In the genomic region with DNA sequence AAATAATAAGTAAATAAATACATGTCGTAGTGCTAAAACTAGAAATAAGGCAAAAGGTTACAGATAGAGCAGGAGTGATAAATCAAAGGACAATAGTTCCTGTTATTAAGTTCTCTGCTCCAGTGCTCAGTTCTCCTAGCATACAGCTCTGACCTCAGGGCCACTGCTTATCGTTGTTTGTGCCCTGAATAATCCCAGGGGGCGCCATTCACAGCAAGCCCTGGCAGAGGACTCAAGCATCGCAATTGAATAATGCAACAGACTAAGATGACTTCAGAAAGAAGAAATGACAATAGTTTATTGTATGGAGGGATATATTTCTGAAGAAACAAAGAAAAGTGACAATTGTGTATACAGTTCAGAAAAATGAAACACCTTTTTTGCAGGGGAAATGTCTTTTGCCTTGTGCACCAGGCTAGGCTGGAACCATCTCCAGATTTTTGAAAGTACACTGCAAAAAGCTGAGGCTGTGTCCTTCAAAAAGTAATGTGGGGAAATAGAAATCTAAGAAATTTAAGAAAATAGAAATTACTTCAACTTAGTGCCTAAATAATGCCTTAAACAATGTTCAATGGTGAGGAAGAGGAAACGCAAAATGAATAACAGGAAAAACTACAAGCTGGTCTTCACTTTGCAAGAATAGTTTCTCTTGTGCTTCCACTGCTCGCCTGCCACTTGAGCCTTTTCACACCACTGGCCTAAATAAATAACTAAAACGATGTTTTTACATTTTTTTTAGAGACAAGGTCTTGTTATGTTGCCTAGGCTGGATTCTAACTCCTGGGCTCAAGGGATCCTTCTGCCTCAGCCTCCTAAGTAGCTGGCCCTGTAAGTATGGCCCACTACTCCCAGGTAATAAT, we compare ENCODE assay signal across 8 cellular contexts. TPM values are rescaled to one million over a fixed set of nuclear protein-coding genes. Genes with fewer than 3 reads are reported as not detected.
DNase-seq lines count a peak whose midpoint lies in the region; ATAC-seq and TF ChIP-seq lines count a peak whose summit lies in the region.

No MANE protein-coding gene starts in this region.

- POLR2A ChIA-PET in HEK293T (lab: Yijun Ruan, JAX), result interaction anchor here (1.8 kb wide), 1 partner anchor 67 kb away, joined by 8 read pairs; a partner anchor contains a TSS
- POLR2A ChIA-PET in RWPE1 (lab: Yijun Ruan, JAX; ENCODE audit: low non-redundant PET), result interaction anchor here (0.6 kb wide), 1 partner anchor 1347 kb away, joined by 7 read pairs; no protein-coding TSS in a partner anchor

- no peak for TF ChIP-seq CTCF in RWPE1 (conservative IDR thresholded peaks at IDR 0.05; ENCODE audit: low read depth)

- H3K9me3 Mint-ChIP-seq in activated naive CD8-positive, alpha-beta T cell treated with anti-CD3 and anti-CD28 coated beads, Interleukin-2, amount 50 U/mL, for 24 hours, result no peaks in the 10 kb centered on the region
- no peaks in the 10 kb centered on the region for H3K9me3 Mint-ChIP-seq in stimulated activated naive B cell treated with anti-CD40 and anti-IgM and Interleukin-4, amounts not matched to agents 10 μg/mL and 1 μg/mL and 100 μg/mL, for 72 hours

- no peak overlapping the region for H3K27ac Mint-ChIP-seq in activated naive CD8-positive, alpha-beta T cell treated with anti-CD3 and anti-CD28 coated beads, Interleukin-2, amount 50 U/mL, for 24 hours
- no peak overlapping the region for H3K27ac Mint-ChIP-seq in stimulated activated naive B cell treated with anti-CD40 and anti-IgM and Interleukin-4, amounts not matched to agents 10 μg/mL and 1 μg/mL and 100 μg/mL, for 72 hours

- no peak overlapping the region for H3K27ac ChIP-seq in RWPE1

- peaks cover 8% of the 10 kb centered on the region for H3K4me1 Mint-ChIP-seq in activated naive CD8-positive, alpha-beta T cell treated with anti-CD3 and anti-CD28 coated beads, Interleukin-2, amount 50 U/mL, for 24 hours
- peaks cover 5 to 11% of the 10 kb centered on the region in 2 donors for H3K4me1 Mint-ChIP-seq in stimulated activated naive B cell treated with anti-CD40 and anti-IgM and Interleukin-4, amounts not matched to agents 10 μg/mL and 1 μg/mL and 100 μg/mL, for 72 hours

- peak; percentile 21 for DNase-seq in COLO668 (lab: John Stamatoyannopoulos, UW; ENCODE audit: unreplicated experiment)
- peak; percentile 61 for DNase-seq in HEK293T (ENCODE audit: extremely low spot score)
- DNase-seq in SK-MEL-5 (ENCODE audit: low read depth, low spot score), result peak; percentile 70
- DNase-seq in activated naive CD8-positive, alpha-beta T cell treated with anti-CD3 and anti-CD28 coated beads, Interleukin-2, amount 50 U/mL, for 24 hours, result peak; percentile 36
- peak; percentile 43 for DNase-seq in kidney tubule cell (ENCODE audit: low spot score)
- DNase-seq in stimulated activated naive B cell treated with anti-CD40 and anti-IgM and Interleukin-4, amounts not matched to agents 10 μg/mL and 1 μg/mL and 100 μg/mL, for 72 hours, result no peak
- no peak for DNase-seq in RWPE1 (ENCODE audit: low spot score)

- no peak overlapping the region for H3K4me3 Mint-ChIP-seq in activated naive CD8-positive, alpha-beta T cell treated with anti-CD3 and anti-CD28 coated beads, Interleukin-2, amount 50 U/mL, for 24 hours
- no peak overlapping the region for H3K4me3 Mint-ChIP-seq in stimulated activated naive B cell treated with anti-CD40 and anti-IgM and Interleukin-4, amounts not matched to agents 10 μg/mL and 1 μg/mL and 100 μg/mL, for 72 hours

- CTCF ChIA-PET in HEK293T (lab: Yijun Ruan, JAX), result interaction anchor here (0.6 to 2.0 kb wide), 14 partner anchors 9 to 632 kb away, joined by 3 to 13 read pairs (median 4); a partner anchor contains a TSS
- CTCF ChIA-PET in RWPE1 (lab: Yijun Ruan, JAX), result interaction anchor here (0.6 kb wide), 1 partner anchor 12 kb away, joined by 3 read pairs; no protein-coding TSS in a partner anchor

- no peak for ATAC-seq in activated naive CD8-positive, alpha-beta T cell treated with anti-CD3 and anti-CD28 coated beads, Interleukin-2, amount 50 U/mL, for 24 hours
- ATAC-seq in stimulated activated naive B cell treated with anti-CD40 and anti-IgM and Interleukin-4, amounts not matched to agents 10 μg/mL and 1 μg/mL and 100 μg/mL, for 72 hours (replicated peaks), result peak; percentile 57 to 74
- ATAC-seq in GM21423 (IDR thresholded peaks at IDR 0.05; ENCODE audit: unreplicated experiment), result no peak

- H3K27me3 Mint-ChIP-seq in activated naive CD8-positive, alpha-beta T cell treated with anti-CD3 and anti-CD28 coated beads, Interleukin-2, amount 50 U/mL, for 24 hours, result no peaks in the 10 kb centered on the region
- no peaks in the 10 kb centered on the region for H3K27me3 Mint-ChIP-seq in stimulated activated naive B cell treated with anti-CD40 and anti-IgM and Interleukin-4, amounts not matched to agents 10 μg/mL and 1 μg/mL and 100 μg/mL, for 72 hours

- no peaks in the 10 kb centered on the region for H3K36me3 Mint-ChIP-seq in activated naive CD8-positive, alpha-beta T cell treated with anti-CD3 and anti-CD28 coated beads, Interleukin-2, amount 50 U/mL, for 24 hours (ENCODE audit: low read depth)
- H3K36me3 Mint-ChIP-seq in stimulated activated naive B cell treated with anti-CD40 and anti-IgM and Interleukin-4, amounts not matched to agents 10 μg/mL and 1 μg/mL and 100 μg/mL, for 72 hours, result no peaks in the 10 kb centered on the region

- in situ Hi-C loops in SK-MEL-5 (cut with HindIII; ENCODE audit: low pct_unique_long_range_greater_than_20kb, low sequenced_read_pairs), result no loop called here

TF ChIP-seq in HEK293T, 16 proteins besides CTCF, POLR2A, EP300 and RAD21:
- no peak for TF ChIP-seq FOXK2 (IDR thresholded peaks at IDR 0.05)
- no peak for TF ChIP-seq NFRKB (IDR thresholded peaks at IDR 0.05)
- TF ChIP-seq L3MBTL2 (conservative IDR thresholded peaks at IDR 0.05), result no peak
- no peak for TF ChIP-seq ARNT (IDR thresholded peaks at IDR 0.05)
- no peak for TF ChIP-seq CTBP1 (IDR thresholded peaks at IDR 0.05; ENCODE audit: borderline replicate concordance)
- TF ChIP-seq SP1 (IDR thresholded peaks at IDR 0.05), result no peak
- TF ChIP-seq SUZ12 (IDR thresholded peaks at IDR 0.05), result no peak
- no peak for TF ChIP-seq ZNF384 (IDR thresholded peaks at IDR 0.05)

RNA-seq across cellular contexts. Expression of a gene that starts 19.0 kb away (rescaled TPM):
- total RNA-seq in SK-MEL-5 (2014; rRNA removed; shearing (Covaris generic)), result 7.0 and 8.5 TPM in 2 replicates
- 11.1 and 18.7 TPM in 2 replicates for polyA plus RNA-seq in SK-MEL-5 (2015; cell fraction: cytosol; rRNA removed)
- 6.3 and 8.1 TPM in 2 replicates for polyA plus RNA-seq in SK-MEL-5 (2015; cell fraction: nucleus; rRNA removed)

Comparison
In these comparisons a context has a peak if more than half of its experiments do, and no peak if none do; other contexts are left out.
1. DNase-seq: peak in COLO668 (single experiment), HEK293T (single experiment), SK-MEL-5 (single experiment), activated naive CD8-positive, alpha-beta T cell treated with anti-CD3 and anti-CD28 coated beads, Interleukin-2, amount 50 U/mL, for 24 hours (single experiment) and kidney tubule cell (single experiment); none in stimulated activated naive B cell treated with anti-CD40 and anti-IgM and Interleukin-4, amounts not matched to agents 10 μg/mL and 1 μg/mL and 100 μg/mL, for 72 hours (single experiment) and RWPE1 (single experiment).
2. ATAC-seq: peak in stimulated activated naive B cell treated with anti-CD40 and anti-IgM and Interleukin-4, amounts not matched to agents 10 μg/mL and 1 μg/mL and 100 μg/mL, for 72 hours (2 of 2); none in activated naive CD8-positive, alpha-beta T cell treated with anti-CD3 and anti-CD28 coated beads, Interleukin-2, amount 50 U/mL, for 24 hours (single experiment) and GM21423 (single experiment).